24 cellular contexts compared by ENCODE assay signal in genomic region chr15:53209396-53210042, GRCh38.
"Had no signal": no experiment of that assay in that cellular context is flagged by ENCODE, and none has a peak within 500 bp of the region (broad histone marks: within the 10 kb centered on the region; RNA-seq: fewer than 3 reads in every experiment).

No MANE protein-coding gene starts in this region.

- H3K27ac Mint-ChIP-seq: activated CD4-positive, alpha-beta memory T cell treated with anti-CD3 and anti-CD28 coated beads for 36 hours; activated CD4-positive, alpha-beta T cell treated with anti-CD3 and anti-CD28 coated beads, Interleukin-2, amount 10 ng/mL, durations not matched to agents 7 days and 5 days; activated naive CD4-positive, alpha-beta T cell treated with anti-CD3 and anti-CD28 coated beads for 36 hours; activated naive CD8-positive, alpha-beta T cell; T-helper 17 cell; WTC11 had no signal

- DNase-seq: activated CD4-positive, alpha-beta memory T cell treated with anti-CD3 and anti-CD28 coated beads for 36 hours; activated CD4-positive, alpha-beta T cell treated with anti-CD3 and anti-CD28 coated beads for 1 hour; activated CD4-positive, alpha-beta T cell treated with anti-CD3 and anti-CD28 coated beads, Interleukin-2, amount 10 ng/mL, durations not matched to agents 7 days and 5 days; activated CD8-positive, alpha-beta memory T cell treated with anti-CD3 and anti-CD28 coated beads for 24 hours; activated gamma-delta T cell; activated naive CD4-positive, alpha-beta T cell treated with anti-CD3 and anti-CD28 coated beads for 36 hours; activated T-cell treated with anti-CD3 and anti-CD28 coated beads, Interleukin-2, amount 50 U/mL, for 4 hours; amygdala; brain microvascular endothelial cell; cerebellar nuclear complex; MG63; MV-4-11; NCI-H1092 treated with DMSO at 0.1 percent for 48 hours; NCI-H1417 treated with DMSO at 0.1 percent for 48 hours; NCI-H1694 treated with DMSO at 0.1 percent for 48 hours; NCI-H2029 treated with DMSO at 0.1 percent for 48 hours; NCI-H345; NCI-H510A; PC-9; T-helper 17 cell; T-helper 9 cell had no signal

- H3K27me3 ChIP-seq: brain microvascular endothelial cell had no signal

- H3K36me3 ChIP-seq: brain microvascular endothelial cell, MG63 had no signal

- H3K9ac ChIP-seq: KMS-11 had no signal

- H3K4me1 Mint-ChIP-seq: activated CD4-positive, alpha-beta T cell treated with anti-CD3 and anti-CD28 coated beads, Interleukin-2, amount 10 ng/mL, durations not matched to agents 7 days and 5 days; T-helper 17 cell had no signal

- H3K4me3 ChIP-seq: MG63, PC-9 had no signal

- H2AFZ ChIP-seq: PC-9 had no signal

- H3K27ac ChIP-seq: brain microvascular endothelial cell, KMS-11, PC-9 had no signal

- H3K4me2 ChIP-seq: KMS-11, PC-9 had no signal

- ATAC-seq: activated T-cell treated with anti-CD3 and anti-CD28 coated beads, Interleukin-2, amount 50 U/mL, for 4 hours; T-helper 17 cell; WTC11 had no signal

- H3K27me3 Mint-ChIP-seq: activated CD4-positive, alpha-beta T cell treated with anti-CD3 and anti-CD28 coated beads, Interleukin-2, amount 10 ng/mL, durations not matched to agents 7 days and 5 days had no signal

- H3K36me3 Mint-ChIP-seq: activated CD4-positive, alpha-beta memory T cell treated with anti-CD3 and anti-CD28 coated beads for 36 hours; activated naive CD8-positive, alpha-beta T cell had no signal

- H3K9me3 Mint-ChIP-seq: activated CD4-positive, alpha-beta T cell treated with anti-CD3 and anti-CD28 coated beads, Interleukin-2, amount 10 ng/mL, durations not matched to agents 7 days and 5 days; activated naive CD4-positive, alpha-beta T cell treated with anti-CD3 and anti-CD28 coated beads for 36 hours; activated T-cell treated with anti-CD3 and anti-CD28 coated beads, Interleukin-2, amount 50 U/mL, for 4 hours had no signal

- H3K9me3 ChIP-seq: MG63 had no signal

- H3K4me3 Mint-ChIP-seq: activated CD4-positive, alpha-beta memory T cell treated with anti-CD3 and anti-CD28 coated beads for 36 hours; activated CD4-positive, alpha-beta T cell treated with anti-CD3 and anti-CD28 coated beads, Interleukin-2, amount 10 ng/mL, durations not matched to agents 7 days and 5 days; activated naive CD4-positive, alpha-beta T cell treated with anti-CD3 and anti-CD28 coated beads for 36 hours; activated naive CD8-positive, alpha-beta T cell; activated T-cell treated with anti-CD3 and anti-CD28 coated beads, Interleukin-2, amount 50 U/mL, for 4 hours; T-helper 17 cell; WTC11 had no signal
